In the genomic region with DNA sequence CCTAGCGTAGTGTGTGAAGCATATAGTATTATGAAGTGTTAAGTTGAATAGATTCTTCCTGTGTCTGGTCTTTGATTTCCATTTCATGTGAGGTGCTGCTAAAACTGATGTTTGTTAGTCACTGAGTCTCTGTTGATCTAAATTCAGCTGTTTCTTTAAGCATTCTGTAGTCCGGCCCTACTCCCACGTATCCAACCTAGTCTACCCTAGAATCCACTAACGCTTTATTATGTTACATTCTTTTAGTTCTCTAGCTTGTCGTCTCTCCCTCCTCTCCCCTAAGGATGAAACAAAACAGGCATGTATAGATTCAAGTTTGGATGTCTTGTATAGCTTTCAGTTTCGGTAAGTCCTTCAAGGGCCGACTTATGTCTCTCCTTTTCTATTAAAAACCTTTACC, we compare ENCODE assay signal across 11 cellular contexts. TPM values are rescaled to one million over a fixed set of nuclear protein-coding genes. Genes with fewer than 3 reads are reported as not detected.
DNase-seq lines count a peak whose midpoint lies in the region; ATAC-seq, FAIRE-seq and TF ChIP-seq lines count a peak whose summit lies in the region.
"Had no signal": no experiment of that assay in that cellular context is flagged by ENCODE, and none has a peak within 500 bp of the region (broad histone marks: within the 10 kb centered on the region; RNA-seq: fewer than 3 reads in every experiment).

No MANE protein-coding gene starts in this region.

- H3K27me3 ChIP-seq in keratinocyte (ENCODE audit: control insufficient read depth, extremely low read depth, insufficient read depth, low read length) = no peaks in the 10 kb centered on the region
- no peaks in the 10 kb centered on the region for H3K27me3 ChIP-seq in tibial nerve

- TF ChIP-seq EP300 in tibial nerve (IDR thresholded peaks at IDR 0.05) = no peak

- peak overlapping the region; percentile 83 for H3K4me2 ChIP-seq in keratinocyte (ENCODE audit: control insufficient read depth, extremely low read depth, insufficient read depth, low read depth, low read length)

- H3K27me3 Mint-ChIP-seq in activated naive CD4-positive, alpha-beta T cell treated with anti-CD3 and anti-CD28 coated beads, Interleukin-2, amount 10 ng/mL, durations not matched to agents 7 days and 5 days = no peaks in the 10 kb centered on the region
- H3K27me3 Mint-ChIP-seq in activated T-helper 17 cell treated with anti-CD3 and anti-CD28 coated beads, Interleukin-2, amount 50 U/mL, for 72 hours = no peaks in the 10 kb centered on the region

- peak overlapping the region; percentile 87 for H3K9ac ChIP-seq in keratinocyte (ENCODE audit: control insufficient read depth, extremely low read depth, insufficient read depth, low read length)

- H3K36me3 ChIP-seq in keratinocyte (ENCODE audit: control insufficient read depth in 2 of 2, extremely low read depth in 1 of 2, insufficient read depth in 2 of 2, low read length in 2 of 2) (peaks cover 8 to 22% of the 10 kb centered on the region in 2 experiments), tibial nerve (peaks cover 0 to 13% (median 0%) of the 10 kb centered on the region in 3 donors)

- H3K4me1 Mint-ChIP-seq in activated naive CD4-positive, alpha-beta T cell treated with anti-CD3 and anti-CD28 coated beads, Interleukin-2, amount 10 ng/mL, durations not matched to agents 7 days and 5 days = peaks cover 56% of the 10 kb centered on the region
- peaks cover 30% of the 10 kb centered on the region for H3K4me1 Mint-ChIP-seq in activated T-helper 17 cell treated with anti-CD3 and anti-CD28 coated beads, Interleukin-2, amount 50 U/mL, for 72 hours

- intact Hi-C loops in posterior vena cava (cut with DNase I) = no loop called here

- no peak for TF ChIP-seq POLR2A in tibial nerve (IDR thresholded peaks at IDR 0.05)

- 48 to 51% methylated on average over 7 of the region's 7 CpGs for WGBS in tibial nerve, 2 donors

- H3K79me2 ChIP-seq in keratinocyte (ENCODE audit: control insufficient read depth, insufficient read depth, low read length) = peaks cover 81% of the 10 kb centered on the region

- H3K9me3 Mint-ChIP-seq in activated naive CD4-positive, alpha-beta T cell treated with anti-CD3 and anti-CD28 coated beads, Interleukin-2, amount 10 ng/mL, durations not matched to agents 7 days and 5 days = no peaks in the 10 kb centered on the region
- no peaks in the 10 kb centered on the region for H3K9me3 Mint-ChIP-seq in activated T-helper 17 cell treated with anti-CD3 and anti-CD28 coated beads, Interleukin-2, amount 50 U/mL, for 72 hours

- peak overlapping the region; percentile 71 to 86 (median 71) for H3K4me3 ChIP-seq in keratinocyte (ENCODE audit: control insufficient read depth in 2 of 3, extremely low read depth in 1 of 3, insufficient read depth in 2 of 3, low read depth in 1 of 3, low read length in 3 of 3)
- H3K4me3 ChIP-seq in tibial nerve = peak overlapping the region in 1 of 4 donors; percentile 95
- H3K4me3 ChIP-seq: lung had no signal

- H3K9me1 ChIP-seq in keratinocyte (ENCODE audit: control insufficient read depth, extremely low read depth, insufficient read depth, low read length) = no peaks in the 10 kb centered on the region

- H3K4me1 ChIP-seq in keratinocyte (ENCODE audit: control insufficient read depth, extremely low read depth, insufficient read depth, low read length) = peaks cover 10% of the 10 kb centered on the region
- peaks cover 0 to 41% (median 12%) of the 10 kb centered on the region in 4 donors for H3K4me1 ChIP-seq in tibial nerve

- peak overlapping the region; percentile 75 for H3K27ac Mint-ChIP-seq in activated naive CD4-positive, alpha-beta T cell treated with anti-CD3 and anti-CD28 coated beads, Interleukin-2, amount 10 ng/mL, durations not matched to agents 7 days and 5 days
- peak overlapping the region; percentile 79 for H3K27ac Mint-ChIP-seq in activated T-helper 17 cell treated with anti-CD3 and anti-CD28 coated beads, Interleukin-2, amount 50 U/mL, for 72 hours

- DNase-seq in activated naive CD4-positive, alpha-beta T cell treated with anti-CD3 and anti-CD28 coated beads, Interleukin-2, amount 10 ng/mL, durations not matched to agents 7 days and 5 days = no peak
- no peak for DNase-seq in activated naive CD4-positive, alpha-beta T cell treated with Interleukin-2 at 50 U/mL for 16 hours
- DNase-seq in keratinocyte (ENCODE audit: low read depth, low spot score) (no peak), tibial nerve (ENCODE audit: low spot score in 2 of 2) (no peak), posterior vena cava (ENCODE audit: low spot score) (no peak)
- DNase-seq: COR-L47 had no signal

- no peak for TF ChIP-seq CTCF in keratinocyte (optimal IDR thresholded peaks at IDR 0.05 in 1 of 3, IDR thresholded peaks at IDR 0.05 in 1 of 3, conservative IDR thresholded peaks at IDR 0.05 in 1 of 3; ENCODE audit: extremely low read depth in 1 of 3, insufficient read depth in 2 of 3, low read length in 3 of 3)
- TF ChIP-seq CTCF in tibial nerve (IDR thresholded peaks at IDR 0.05) = no peak

- H3K36me3 Mint-ChIP-seq in activated naive CD4-positive, alpha-beta T cell treated with anti-CD3 and anti-CD28 coated beads, Interleukin-2, amount 10 ng/mL, durations not matched to agents 7 days and 5 days = peaks cover 60% of the 10 kb centered on the region
- peaks cover 82% of the 10 kb centered on the region for H3K36me3 Mint-ChIP-seq in activated T-helper 17 cell treated with anti-CD3 and anti-CD28 coated beads, Interleukin-2, amount 50 U/mL, for 72 hours (ENCODE audit: low read depth)

- no peak for ATAC-seq in activated T-helper 17 cell treated with anti-CD3 and anti-CD28 coated beads, Interleukin-2, amount 50 U/mL, for 72 hours (replicated peaks)
- no peak for ATAC-seq in esophagus mucosa
- ATAC-seq in HG03139 (IDR thresholded peaks at IDR 0.05; ENCODE audit: unreplicated experiment) = no peak

- no peak overlapping the region for H2AFZ ChIP-seq in keratinocyte (ENCODE audit: control insufficient read depth, low read length)

- H4K20me1 ChIP-seq in keratinocyte (ENCODE audit: control insufficient read depth, extremely low read depth, insufficient read depth, low read length) = no peaks in the 10 kb centered on the region

- peak overlapping the region; percentile 37 for H3K4me3 Mint-ChIP-seq in activated naive CD4-positive, alpha-beta T cell treated with anti-CD3 and anti-CD28 coated beads, Interleukin-2, amount 10 ng/mL, durations not matched to agents 7 days and 5 days
- H3K4me3 Mint-ChIP-seq in activated T-helper 17 cell treated with anti-CD3 and anti-CD28 coated beads, Interleukin-2, amount 50 U/mL, for 72 hours = peak overlapping the region; percentile 87

- no peaks in the 10 kb centered on the region for H3K9me3 ChIP-seq in keratinocyte (ENCODE audit: control insufficient read depth, low read depth, low read length)
- H3K9me3 ChIP-seq in tibial nerve = no peaks in the 10 kb centered on the region

- peak; percentile 26 for FAIRE-seq in keratinocyte (lab: Jason Lieb, UNC)
- FAIRE-seq: TTC549 had no signal

- H3K27ac ChIP-seq in keratinocyte (ENCODE audit: control insufficient read depth, insufficient read depth, low read length) (peak overlapping the region; percentile 95), tibial nerve (peak overlapping the region in 3 of 4 donors; percentile 32 to 59 (median 37))

- CTCF ChIA-PET in activated naive CD4-positive, alpha-beta T cell treated with anti-CD3 and anti-CD28 coated beads, Interleukin-2, amount 10 ng/mL, durations not matched to agents 7 days and 5 days (lab: Charles Lee) = interaction anchor here (0.8 to 3.1 kb wide), 4 partner anchors 20 to 171 kb away, joined by 3 to 17 read pairs (median 4); no protein-coding TSS in a partner anchor

- dilution Hi-C loops in keratinocyte (cut with MboI; ENCODE audit: extremely low pct_ligation_motif_present, low sequenced_read_pairs) = no loop called here

RNA-seq across cellular contexts. Expression of gene WEE1, which starts 4.1 kb away (rescaled TPM):
- total RNA-seq in activated T-helper 17 cell treated with anti-CD3 and anti-CD28 coated beads, Interleukin-2, amount 50 U/mL, for 72 hours = 10 to 100 TPM; 46.9 to 51.2 TPM
- polyA plus RNA-seq in keratinocyte = 18.2 to 39.2 TPM (median 19.9 TPM) in 3 replicates
- polyA plus RNA-seq in keratinocyte (2011; ENCODE audit: low read depth) = 169 TPM
- polyA plus RNA-seq in keratinocyte (2011; cell fraction: cytosol; rRNA removed) = 8.5 and 15.1 TPM in 2 replicates
- polyA plus RNA-seq in keratinocyte (2011; cell fraction: nucleus; rRNA removed) = 29.7 and 38.1 TPM in 2 replicates
- polyA plus RNA-seq in keratinocyte (2012; ENCODE audit: low replicate concordance) = 11.3 and 33.3 TPM in 2 replicates
- polyA minus RNA-seq in keratinocyte = 3.1 to 33.5 TPM (median 19.8 TPM) in 3 replicates
- polyA minus RNA-seq in keratinocyte (2011; cell fraction: cytosol; rRNA and poly(A)+ RNA removed) = 10.6 TPM
- 16.2 and 29.6 TPM in 2 replicates for polyA minus RNA-seq in keratinocyte (2011; cell fraction: nucleus; rRNA and poly(A)+ RNA removed)
- total RNA-seq in tibial nerve (10 to 100 TPM; 19.2 to 32.4 (median 22.2) TPM), posterior vena cava (10 to 100 TPM; 16.7 to 24.0 TPM), esophagus mucosa (18.4 TPM)
